Comparison of ENCODE assay signal across 9 cellular contexts in the genomic region with DNA sequence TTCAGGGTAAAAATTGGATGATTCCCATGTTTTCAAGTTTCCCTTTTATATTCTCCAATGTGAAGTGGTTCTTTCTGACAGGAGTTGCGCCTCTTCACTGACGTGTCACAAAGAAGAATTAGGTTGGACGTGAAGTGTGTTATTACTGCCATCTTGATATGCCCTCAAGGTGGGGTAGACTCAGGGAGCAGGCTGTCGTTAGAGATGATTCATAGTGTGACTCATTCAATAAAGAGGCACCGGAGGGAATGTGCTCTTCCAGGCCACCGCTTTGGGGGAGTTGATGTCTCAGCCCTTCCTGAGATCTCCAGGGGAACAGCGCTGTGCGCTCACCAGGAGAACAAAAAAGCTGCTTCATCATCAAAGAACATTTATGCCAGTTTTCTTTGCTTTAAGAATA. TPM values are rescaled to one million over a fixed set of nuclear protein-coding genes. Genes with fewer than 3 reads are reported as not detected.
DNase-seq lines count a peak whose midpoint lies in the region; ATAC-seq and TF ChIP-seq lines count a peak whose summit lies in the region.
"Had no signal": no experiment of that assay in that cellular context is flagged by ENCODE, and none has a peak within 500 bp of the region (broad histone marks: within the 10 kb centered on the region; RNA-seq: fewer than 3 reads in every experiment).

No MANE protein-coding gene starts in this region.

- peaks cover 14% of the 10 kb centered on the region for H3K4me1 Mint-ChIP-seq in progenitor cell of endocrine pancreas (ENCODE audit: low read depth)

- no peak overlapping the region for H3K27ac Mint-ChIP-seq in progenitor cell of endocrine pancreas

- ATAC-seq in SK-N-SH treated with all-trans-retinoic acid at 6 μM for 48 hours (peak; percentile 91), HG03442 (IDR thresholded peaks at IDR 0.05; ENCODE audit: unreplicated experiment) (no peak)

- H3K36me3 ChIP-seq in BE2C: no peaks in the 10 kb centered on the region

- H3K36me3 Mint-ChIP-seq in progenitor cell of endocrine pancreas (ENCODE audit: insufficient read depth): no peaks in the 10 kb centered on the region

- H3K27me3 Mint-ChIP-seq in progenitor cell of endocrine pancreas: peaks cover 10% of the 10 kb centered on the region

- no peaks in the 10 kb centered on the region for H3K9me3 ChIP-seq in BE2C

- no peak overlapping the region for H3K4me3 Mint-ChIP-seq in progenitor cell of endocrine pancreas (ENCODE audit: low read depth)

- H3K27me3 ChIP-seq in BE2C: no peaks in the 10 kb centered on the region

- peak; percentile 61 for DNase-seq in BE2C
- DNase-seq in HPDE6-E6E7 (ENCODE audit: extremely low spot score): peak; percentile 98
- peak; percentile 54 for DNase-seq in epithelial cell of proximal tubule (ENCODE audit: low read depth)
- DNase-seq in skeletal muscle cell (ENCODE audit: low read depth): peak; percentile 69
- DNase-seq in NCI-H1092 (lab: John Stamatoyannopoulos, UW): no peak
- DNase-seq in progenitor cell of endocrine pancreas (ENCODE audit: low spot score, unreplicated experiment): no peak

- H3K4me1 ChIP-seq in BE2C: peaks cover 35% of the 10 kb centered on the region

- peak; percentile 12; the same call in 1 of the 2 replicates for TF ChIP-seq CTCF in BE2C (IDR thresholded peaks at IDR 0.05; ENCODE audit: low read depth, low read length)
- peak; percentile 9 for TF ChIP-seq CTCF in epithelial cell of proximal tubule (conservative IDR thresholded peaks at IDR 0.05; ENCODE audit: low read depth, low read length)
- no peak for TF ChIP-seq CTCF in progenitor cell of endocrine pancreas (IDR thresholded peaks at IDR 0.05; ENCODE audit: unreplicated experiment)

- H3K4me3 ChIP-seq in BE2C (ENCODE audit: low read depth, low read length): no peak overlapping the region
- no peak overlapping the region for H3K4me3 ChIP-seq in epithelial cell of proximal tubule (ENCODE audit: low read depth, low read length)
- no peak overlapping the region for H3K4me3 ChIP-seq in skeletal muscle cell (ENCODE audit: low read depth, low read length)

- H3K9me3 Mint-ChIP-seq in progenitor cell of endocrine pancreas (ENCODE audit: low read depth): no peaks in the 10 kb centered on the region

TF ChIP-seq in SK-N-SH treated with all-trans-retinoic acid at 6 μM for 48 hours, 23 proteins besides CTCF, POLR2A, EP300 and RAD21:
- no peak for TF ChIP-seq ZFP30 (CRISPR knock-in tag; IDR thresholded peaks at IDR 0.05)
- no peak for TF ChIP-seq TSHZ2 (CRISPR knock-in tag; IDR thresholded peaks at IDR 0.05)
- 0 out of 2 replicates have a peak, but pooled peaks have one; percentile 21 for TF ChIP-seq ISL1 (CRISPR knock-in tag; IDR thresholded peaks at IDR 0.05)
TF ChIP-seq in SK-N-SH treated with all-trans-retinoic acid at 6 μM for 48 hours: peak in this region for 1.

RNA-seq across cellular contexts. Expression of gene DGKD, which starts 3.6 kb away (rescaled TPM):
- polyA plus RNA-seq in BE2C (2012; ENCODE audit: insufficient read depth, insufficient read length, low read depth): 76.3 TPM
- total RNA-seq in epithelial cell of proximal tubule (10.3 and 24.5 TPM in 2 replicates), progenitor cell of endocrine pancreas (49.5 and 55.1 TPM in 2 replicates)

RNA-seq across cellular contexts. Expression of gene SAG, which starts 43.1 kb away (rescaled TPM):
- 0.14 TPM for polyA plus RNA-seq in BE2C (2012; ENCODE audit: insufficient read depth, insufficient read length, low read depth)
- total RNA-seq in epithelial cell of proximal tubule (not detected in 2 replicates), progenitor cell of endocrine pancreas (not detected in 2 replicates)
- total RNA-seq: temporal lobe had no signal

Comparison
In these comparisons a context has a peak if more than half of its experiments do, and no peak if none do; other contexts are left out.
1. DNase-seq: peak in BE2C (single experiment), HPDE6-E6E7 (single experiment), epithelial cell of proximal tubule (single experiment) and skeletal muscle cell (single experiment); none in NCI-H1092 (single experiment) and progenitor cell of endocrine pancreas (single experiment).